In genomic region chr10:24862586-24862985, GRCh38 we compare ENCODE assay signal across 25 cellular contexts.
"Had no signal": no experiment of that assay in that cellular context is flagged by ENCODE, and none has a peak within 500 bp of the region (broad histone marks: within the 10 kb centered on the region; RNA-seq: fewer than 3 reads in every experiment).

No MANE protein-coding gene starts in this region.

- ATAC-seq: activated T-cell treated with anti-CD3 and anti-CD28 coated beads, Interleukin-2, amount 50 U/mL, for 72 hours; esophagus mucosa had no signal

- H3K4me3 ChIP-seq: coronary artery, dorsolateral prefrontal cortex had no signal

- H3K27me3 ChIP-seq: brain microvascular endothelial cell, dorsolateral prefrontal cortex had no signal

- H3K27ac ChIP-seq: brain microvascular endothelial cell, coronary artery, dorsolateral prefrontal cortex had no signal

- DNase-seq: activated CD4-positive, alpha-beta memory T cell treated with anti-CD3 and anti-CD28 coated beads, Interleukin-2, amount 10 ng/mL, durations not matched to agents 7 days and 5 days; activated CD4-positive, alpha-beta T cell treated with anti-CD3 and anti-CD28 coated beads for 1 hour; activated CD4-positive, alpha-beta T cell treated with anti-CD3 and anti-CD28 coated beads for 4 hours; activated CD4-positive, alpha-beta T cell treated with anti-CD3 and anti-CD28 coated beads, Interleukin-2, amount 10 ng/mL, durations not matched to agents 7 days and 5 days; activated CD4-positive, alpha-beta T cell treated with anti-CD3 and anti-CD28 coated beads, Interleukin-2, amount 50 U/mL, for 4 hours; activated CD8-positive, alpha-beta memory T cell treated with anti-CD3 and anti-CD28 coated beads, Interleukin-2, amount 50 U/mL, for 48 hours; activated gamma-delta T cell; activated naive CD4-positive, alpha-beta T cell treated with anti-CD3 and anti-CD28 coated beads, Interleukin-2, amount 50 U/mL, for 16 hours; activated naive CD4-positive, alpha-beta T cell treated with Interleukin-2 at 50 U/mL for 16 hours; activated T-cell treated with anti-CD3 and anti-CD28 coated beads for 4 hours; activated T-cell treated with anti-CD3 and anti-CD28 coated beads, Interleukin-2, amount 50 U/mL, for 24 hours; activated T-cell treated with anti-CD3 and anti-CD28 coated beads, Interleukin-2, amount 50 U/mL, for 72 hours; amniotic stem cell; anterior cingulate cortex; brain microvascular endothelial cell; dorsolateral prefrontal cortex; effector memory CD4-positive, alpha-beta T cell; endodermal cell; foreskin fibroblast; head of caudate nucleus; T-helper 2 cell had no signal

- H3K36me3 ChIP-seq: brain microvascular endothelial cell had no signal

- FAIRE-seq: astrocyte, bronchial epithelial cell had no signal
